Comparison of ENCODE assay signal across 1 cellular context in the genomic region with DNA sequence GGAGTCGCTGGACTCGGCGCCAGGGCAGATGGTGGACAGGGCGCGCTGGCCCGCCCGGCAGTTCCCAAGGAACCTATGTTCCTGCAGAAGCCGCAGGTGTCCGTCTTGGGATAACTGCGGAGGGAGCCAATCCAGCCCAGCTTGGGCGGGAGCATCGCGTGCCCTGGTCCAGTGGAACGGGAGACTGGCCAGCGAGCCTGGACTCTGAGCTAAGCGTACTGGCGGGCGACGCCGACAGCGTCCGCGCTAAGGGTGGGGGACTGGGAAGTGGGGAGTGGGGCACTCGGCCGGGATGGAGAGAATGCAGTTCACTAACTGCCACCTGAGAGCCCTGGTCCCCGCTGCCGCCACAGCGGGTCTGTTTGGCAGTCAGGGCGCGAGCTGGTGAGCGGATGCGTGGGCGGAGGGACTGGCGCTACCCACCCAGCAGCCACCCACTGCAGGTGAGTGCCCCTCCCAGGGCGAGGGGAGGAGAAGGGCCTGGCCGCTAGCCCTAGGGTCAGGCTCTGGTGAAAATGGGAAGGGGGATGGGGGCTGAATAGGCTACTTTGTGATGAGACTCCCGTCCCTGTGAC.
TF ChIP-seq lines count a peak whose summit lies in the region.

No MANE protein-coding gene starts in this region.

TF ChIP-seq in HEK293, 187 proteins besides CTCF, POLR2A, EP300 and RAD21 (continued from another document):
- TF ChIP-seq ZNF521 (tag by site-specific recombination; IDR thresholded peaks at IDR 0.05) (no peak), ZNF677 (tag by site-specific recombination; IDR thresholded peaks at IDR 0.05) (no peak), SCRT1 (tag by site-specific recombination; IDR thresholded peaks at IDR 0.05; ENCODE audit: borderline replicate concordance) (peak; percentile 62; the same call in 1 of the 2 replicates)
- TF ChIP-seq, protein P1, sequence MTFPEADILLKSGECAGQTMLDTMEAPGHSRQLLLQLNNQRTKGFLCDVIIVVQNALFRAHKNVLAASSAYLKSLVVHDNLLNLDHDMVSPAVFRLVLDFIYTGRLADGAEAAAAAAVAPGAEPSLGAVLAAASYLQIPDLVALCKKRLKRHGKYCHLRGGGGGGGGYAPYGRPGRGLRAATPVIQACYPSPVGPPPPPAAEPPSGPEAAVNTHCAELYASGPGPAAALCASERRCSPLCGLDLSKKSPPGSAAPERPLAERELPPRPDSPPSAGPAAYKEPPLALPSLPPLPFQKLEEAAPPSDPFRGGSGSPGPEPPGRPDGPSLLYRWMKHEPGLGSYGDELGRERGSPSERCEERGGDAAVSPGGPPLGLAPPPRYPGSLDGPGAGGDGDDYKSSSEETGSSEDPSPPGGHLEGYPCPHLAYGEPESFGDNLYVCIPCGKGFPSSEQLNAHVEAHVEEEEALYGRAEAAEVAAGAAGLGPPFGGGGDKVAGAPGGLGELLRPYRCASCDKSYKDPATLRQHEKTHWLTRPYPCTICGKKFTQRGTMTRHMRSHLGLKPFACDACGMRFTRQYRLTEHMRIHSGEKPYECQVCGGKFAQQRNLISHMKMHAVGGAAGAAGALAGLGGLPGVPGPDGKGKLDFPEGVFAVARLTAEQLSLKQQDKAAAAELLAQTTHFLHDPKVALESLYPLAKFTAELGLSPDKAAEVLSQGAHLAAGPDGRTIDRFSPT (tag by site-specific recombination; IDR thresholded peaks at IDR 0.05): peak; percentile 47; the same call in 1 of the 2 replicates
